In the genomic region with DNA sequence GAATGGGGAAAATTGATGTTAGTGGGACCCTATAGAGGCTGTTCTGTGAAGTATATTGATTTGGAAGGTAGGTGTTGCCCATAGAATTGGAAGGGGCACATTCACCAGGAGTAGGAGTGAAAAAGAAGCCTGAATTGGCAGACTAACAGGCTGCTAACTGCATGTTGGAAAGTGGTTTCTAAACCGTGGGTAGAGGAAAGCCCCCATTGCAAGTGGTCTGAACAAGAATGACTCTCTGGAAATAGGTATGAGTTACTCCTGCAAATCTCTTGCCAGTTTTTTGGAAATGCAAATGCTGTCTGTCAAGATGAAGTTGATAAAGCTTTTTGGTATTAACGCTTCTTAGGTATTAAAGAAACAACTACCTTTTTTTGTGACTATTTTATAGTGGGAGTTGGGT, we compare ENCODE assay signal across 1 cellular context.
TF ChIP-seq lines count a peak whose summit lies in the region.

No MANE protein-coding gene starts in this region.

TF ChIP-seq in GM12878, 131 proteins besides CTCF, POLR2A, EP300 and RAD21 (continued from another document):
- TF ChIP-seq IKZF2 (IDR thresholded peaks at IDR 0.05) (0 out of 4 replicates have a peak, but pooled peaks have one; percentile 11 to 28), YBX1 (IDR thresholded peaks at IDR 0.05) (no peak), PAX8 (IDR thresholded peaks at IDR 0.05) (no peak), E2F8 (IDR thresholded peaks at IDR 0.05; ENCODE audit: low read depth, partially characterized antibody) (no peak), HDAC6 (IDR thresholded peaks at IDR 0.05; ENCODE audit: unreplicated experiment) (no peak), SMC3 (IDR thresholded peaks at IDR 0.05; ENCODE audit: borderline replicate concordance, low read length) (no peak), ZNF592 (IDR thresholded peaks at IDR 0.05) (no peak), RBBP5 (conservative IDR thresholded peaks at IDR 0.05) (no peak), LARP7 (IDR thresholded peaks at IDR 0.05) (no peak), SMAD1 (IDR thresholded peaks at IDR 0.05; ENCODE audit: low read depth, partially characterized antibody) (no peak), SMARCA5 (IDR thresholded peaks at IDR 0.05) (no peak), BRCA1 (IDR thresholded peaks at IDR 0.05; ENCODE audit: low read depth, low read length) (no peak), BCL11A (IDR thresholded peaks at IDR 0.05; ENCODE audit: low read depth, low read length) (no peak), DPF2 (IDR thresholded peaks at IDR 0.05) (no peak), SRF (IDR thresholded peaks at IDR 0.05; ENCODE audit: low read depth in 2 of 2, low read length in 2 of 2) (no peak), MYC (IDR thresholded peaks at IDR 0.05; ENCODE audit: insufficient read depth, insufficient read length, insufficient replicate concordance, low read length, severe bottlenecking) (no peak)
- TF ChIP-seq, protein P1, sequence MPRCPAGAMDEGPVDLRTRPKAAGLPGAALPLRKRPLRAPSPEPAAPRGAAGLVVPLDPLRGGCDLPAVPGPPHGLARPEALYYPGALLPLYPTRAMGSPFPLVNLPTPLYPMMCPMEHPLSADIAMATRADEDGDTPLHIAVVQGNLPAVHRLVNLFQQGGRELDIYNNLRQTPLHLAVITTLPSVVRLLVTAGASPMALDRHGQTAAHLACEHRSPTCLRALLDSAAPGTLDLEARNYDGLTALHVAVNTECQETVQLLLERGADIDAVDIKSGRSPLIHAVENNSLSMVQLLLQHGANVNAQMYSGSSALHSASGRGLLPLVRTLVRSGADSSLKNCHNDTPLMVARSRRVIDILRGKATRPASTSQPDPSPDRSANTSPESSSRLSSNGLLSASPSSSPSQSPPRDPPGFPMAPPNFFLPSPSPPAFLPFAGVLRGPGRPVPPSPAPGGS (IDR thresholded peaks at IDR 0.05; ENCODE audit: borderline replicate concordance, insufficient read depth, low read depth, low read length, poor library complexity, severe bottlenecking) = no peak
- TF ChIP-seq, protein P2, sequence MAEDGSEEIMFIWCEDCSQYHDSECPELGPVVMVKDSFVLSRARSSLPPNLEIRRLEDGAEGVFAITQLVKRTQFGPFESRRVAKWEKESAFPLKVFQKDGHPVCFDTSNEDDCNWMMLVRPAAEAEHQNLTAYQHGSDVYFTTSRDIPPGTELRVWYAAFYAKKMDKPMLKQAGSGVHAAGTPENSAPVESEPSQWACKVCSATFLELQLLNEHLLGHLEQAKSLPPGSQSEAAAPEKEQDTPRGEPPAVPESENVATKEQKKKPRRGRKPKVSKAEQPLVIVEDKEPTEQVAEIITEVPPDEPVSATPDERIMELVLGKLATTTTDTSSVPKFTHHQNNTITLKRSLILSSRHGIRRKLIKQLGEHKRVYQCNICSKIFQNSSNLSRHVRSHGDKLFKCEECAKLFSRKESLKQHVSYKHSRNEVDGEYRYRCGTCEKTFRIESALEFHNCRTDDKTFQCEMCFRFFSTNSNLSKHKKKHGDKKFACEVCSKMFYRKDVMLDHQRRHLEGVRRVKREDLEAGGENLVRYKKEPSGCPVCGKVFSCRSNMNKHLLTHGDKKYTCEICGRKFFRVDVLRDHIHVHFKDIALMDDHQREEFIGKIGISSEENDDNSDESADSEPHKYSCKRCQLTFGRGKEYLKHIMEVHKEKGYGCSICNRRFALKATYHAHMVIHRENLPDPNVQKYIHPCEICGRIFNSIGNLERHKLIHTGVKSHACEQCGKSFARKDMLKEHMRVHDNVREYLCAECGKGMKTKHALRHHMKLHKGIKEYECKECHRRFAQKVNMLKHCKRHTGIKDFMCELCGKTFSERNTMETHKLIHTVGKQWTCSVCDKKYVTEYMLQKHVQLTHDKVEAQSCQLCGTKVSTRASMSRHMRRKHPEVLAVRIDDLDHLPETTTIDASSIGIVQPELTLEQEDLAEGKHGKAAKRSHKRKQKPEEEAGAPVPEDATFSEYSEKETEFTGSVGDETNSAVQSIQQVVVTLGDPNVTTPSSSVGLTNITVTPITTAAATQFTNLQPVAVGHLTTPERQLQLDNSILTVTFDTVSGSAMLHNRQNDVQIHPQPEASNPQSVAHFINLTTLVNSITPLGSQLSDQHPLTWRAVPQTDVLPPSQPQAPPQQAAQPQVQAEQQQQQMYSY (CRISPR knock-in tag; IDR thresholded peaks at IDR 0.05) = no peak
